In genomic region chr10:14399641-14400040, GRCh38 we compare ENCODE assay signal across 22 cellular contexts.
DNase-seq lines count a peak whose midpoint lies in the region; ATAC-seq, FAIRE-seq and TF ChIP-seq lines count a peak whose summit lies in the region.
"Had no signal": no experiment of that assay in that cellular context is flagged by ENCODE, and none has a peak within 500 bp of the region (broad histone marks: within the 10 kb centered on the region; RNA-seq: fewer than 3 reads in every experiment).

No MANE protein-coding gene starts in this region.

- H3K9me3 ChIP-seq in neural progenitor cell (ENCODE audit: low read depth) (no peaks in the 10 kb centered on the region), SK-N-SH (no peaks in the 10 kb centered on the region)

- in situ Hi-C loops in brain microvascular endothelial cell (cut with HindIII; ENCODE audit: low pct_ligation_motif_present, low sequenced_read_pairs) = no loop called here

- no peaks in the 10 kb centered on the region for H3K36me3 ChIP-seq in brain microvascular endothelial cell (replicated peaks)
- no peaks in the 10 kb centered on the region for H3K36me3 ChIP-seq in neural progenitor cell
- no peaks in the 10 kb centered on the region for H3K36me3 ChIP-seq in SK-N-SH (replicated peaks in 1 of 2; ENCODE audit: control insufficient read depth in 1 of 2, insufficient read depth in 2 of 2, low read length in 1 of 2)

- H3F3A ChIP-seq in neural progenitor cell (ENCODE audit: low read depth) (no peaks in the 10 kb centered on the region), SK-N-SH (replicated peaks; ENCODE audit: insufficient read depth) (peaks cover 8% of the 10 kb centered on the region)

- peaks cover 7% of the 10 kb centered on the region for H3K9me3 Mint-ChIP-seq in neural progenitor cell
- H3K9me3 Mint-ChIP-seq in activated CD4-positive, alpha-beta memory T cell treated with anti-CD3 and anti-CD28 coated beads for 36 hours = peaks cover under 1% of the 10 kb centered on the region

- H3K4me2 ChIP-seq in neural progenitor cell (no peak overlapping the region), SK-N-SH (no peak overlapping the region)
- H3K4me2 ChIP-seq: KMS-11 had no signal

- no peaks in the 10 kb centered on the region for H3K36me3 Mint-ChIP-seq in neural progenitor cell
- H3K36me3 Mint-ChIP-seq in activated CD4-positive, alpha-beta memory T cell treated with anti-CD3 and anti-CD28 coated beads for 36 hours = no peaks in the 10 kb centered on the region
- H3K36me3 Mint-ChIP-seq: CD4-positive, CD25-positive, alpha-beta regulatory T cell had no signal

- intact Hi-C loops in activated CD4-positive, alpha-beta memory T cell treated with anti-CD3 and anti-CD28 coated beads for 36 hours (cut with micrococcal nuclease) = no loop called here

- TF ChIP-seq EP300 in SK-N-SH (IDR thresholded peaks at IDR 0.05; ENCODE audit: borderline replicate concordance in 1 of 2, low read depth in 1 of 2, low read length in 1 of 2) = no peak

- DNase-seq in A172 (ENCODE audit: low spot score) (peak; percentile 57), brain microvascular endothelial cell (no peak), neural progenitor cell (ENCODE audit: low spot score) (no peak), SK-N-SH (no peak)
- DNase-seq in activated CD4-positive, alpha-beta memory T cell treated with anti-CD3 and anti-CD28 coated beads for 36 hours = no peak
- no peak for DNase-seq in activated CD4-positive, alpha-beta T cell treated with anti-CD3 and anti-CD28 coated beads, Interleukin-2, amount 50 U/mL, for 4 hours
- DNase-seq: AML-193; Calu3; CD4-positive, CD25-positive, alpha-beta regulatory T cell; DMS79; GOT3; HFFc6; MM.1S; NCI-H1105; NCI-H1694 treated with DMSO at 0.1 percent for 48 hours; NCI-H446; NCI-H774; SHP77 had no signal

- POLR2A ChIA-PET in SK-N-SH (lab: Yijun Ruan, JAX) = no interaction called here
- POLR2A ChIA-PET in activated CD4-positive, alpha-beta memory T cell treated with anti-CD3 and anti-CD28 coated beads for 36 hours (lab: Charles Lee) = no interaction called here

- H3K79me2 ChIP-seq in neural progenitor cell (ENCODE audit: low read depth) = no peaks in the 10 kb centered on the region
- H3K79me2 ChIP-seq in SK-N-SH (ENCODE audit: insufficient read depth) = no peaks in the 10 kb centered on the region

- no peak overlapping the region for H2AFZ ChIP-seq in neural progenitor cell (replicated peaks)
- H2AFZ ChIP-seq in SK-N-SH (ENCODE audit: low read depth) = no peak overlapping the region

- H3K27ac ChIP-seq in brain microvascular endothelial cell = peak overlapping the region; percentile 22
- H3K27ac ChIP-seq in neural progenitor cell = no peak overlapping the region
- H3K27ac ChIP-seq in SK-N-SH (ENCODE audit: low read depth in 2 of 2, low read length in 1 of 2) = no peak overlapping the region
- H3K27ac ChIP-seq: KMS-11 had no signal

- peak overlapping the region; percentile 47 for H3K27ac Mint-ChIP-seq in neural progenitor cell
- H3K27ac Mint-ChIP-seq in activated CD4-positive, alpha-beta memory T cell treated with anti-CD3 and anti-CD28 coated beads for 36 hours = no peak overlapping the region
- H3K27ac Mint-ChIP-seq: CD4-positive, CD25-positive, alpha-beta regulatory T cell; HFFc6 had no signal

- TF ChIP-seq CTCF in brain microvascular endothelial cell (IDR thresholded peaks at IDR 0.05; ENCODE audit: low read depth, low read length, missing control alignments) (no peak), neural progenitor cell (IDR thresholded peaks at IDR 0.05) (no peak), SK-N-SH (IDR thresholded peaks at IDR 0.05) (no peak)

- no peak overlapping the region for H3K4me3 Mint-ChIP-seq in neural progenitor cell
- H3K4me3 Mint-ChIP-seq in activated CD4-positive, alpha-beta memory T cell treated with anti-CD3 and anti-CD28 coated beads for 36 hours = no peak overlapping the region
- H3K4me3 Mint-ChIP-seq: HFFc6 had no signal

- H4K20me1 ChIP-seq in neural progenitor cell (ENCODE audit: low read depth) (no peaks in the 10 kb centered on the region), SK-N-SH (ENCODE audit: insufficient read depth) (no peaks in the 10 kb centered on the region)

- H3K27me3 Mint-ChIP-seq in neural progenitor cell (ENCODE audit: insufficient read depth, low read depth) = peaks cover 9% of the 10 kb centered on the region
- peaks cover 12% of the 10 kb centered on the region for H3K27me3 Mint-ChIP-seq in activated CD4-positive, alpha-beta memory T cell treated with anti-CD3 and anti-CD28 coated beads for 36 hours

- H3K27me3 ChIP-seq in brain microvascular endothelial cell (replicated peaks) (no peaks in the 10 kb centered on the region), neural progenitor cell (no peaks in the 10 kb centered on the region), SK-N-SH (ENCODE audit: insufficient read depth) (no peaks in the 10 kb centered on the region)

- H3K4me1 ChIP-seq in neural progenitor cell = no peaks in the 10 kb centered on the region
- H3K4me1 ChIP-seq in SK-N-SH (ENCODE audit: control insufficient read depth in 1 of 2, insufficient read depth in 2 of 2, low read depth in 1 of 2, low read length in 1 of 2) = peaks cover 11 to 16% of the 10 kb centered on the region in 2 experiments; a peak in 2 of 4 replicates

- 23% methylated on average over 3 of the region's 3 CpGs for WGBS in SK-N-SH (ENCODE audit: low lambda C conversion rate)

- H3K4me1 Mint-ChIP-seq in neural progenitor cell = peaks cover 24% of the 10 kb centered on the region
- no peaks in the 10 kb centered on the region for H3K4me1 Mint-ChIP-seq in activated CD4-positive, alpha-beta memory T cell treated with anti-CD3 and anti-CD28 coated beads for 36 hours (ENCODE audit: low read depth)
- H3K4me1 Mint-ChIP-seq: CD4-positive, CD25-positive, alpha-beta regulatory T cell had no signal

- CTCF ChIA-PET in SK-N-SH (lab: Yijun Ruan, JAX) = interaction anchor here (0.7 to 1.7 kb wide), 4 partner anchors 14 to 707 kb away, joined by 3 to 5 read pairs (median 3); no protein-coding TSS in a partner anchor
- CTCF ChIA-PET in activated CD4-positive, alpha-beta memory T cell treated with anti-CD3 and anti-CD28 coated beads for 36 hours (lab: Charles Lee) = interaction anchor here (1.1 kb wide), 1 partner anchor 16 kb away, joined by 3 read pairs; no protein-coding TSS in a partner anchor

- H3K9ac ChIP-seq in neural progenitor cell = no peak overlapping the region
- H3K9ac ChIP-seq in SK-N-SH = no peak overlapping the region
- H3K9ac ChIP-seq: KMS-11 had no signal

- ATAC-seq in HG03108 (IDR thresholded peaks at IDR 0.05; ENCODE audit: unreplicated experiment) = no peak

- TF ChIP-seq RAD21 in SK-N-SH (IDR thresholded peaks at IDR 0.05; ENCODE audit: low read length) = no peak

- no peak overlapping the region for H3K4me3 ChIP-seq in brain microvascular endothelial cell (ENCODE audit: low read depth, low read length)
- no peak overlapping the region for H3K4me3 ChIP-seq in neural progenitor cell
- no peak overlapping the region for H3K4me3 ChIP-seq in SK-N-SH (ENCODE audit: low read depth in 2 of 2, low read length in 1 of 2)

- FAIRE-seq in G401.6 (lab: Jason Lieb, UNC) = peak; percentile 70
- FAIRE-seq: A204.1 had no signal

- H3K9me2 ChIP-seq in SK-N-SH = no peaks in the 10 kb centered on the region

TF ChIP-seq in SK-N-SH, 30 proteins besides CTCF, POLR2A, EP300 and RAD21:
- TF ChIP-seq MEF2A (IDR thresholded peaks at IDR 0.05; ENCODE audit: borderline replicate concordance, low read depth) (no peak), FOXM1 (IDR thresholded peaks at IDR 0.05; ENCODE audit: low read depth) (no peak), NFIC (IDR thresholded peaks at IDR 0.05; ENCODE audit: borderline replicate concordance) (no peak), FOSL2 (IDR thresholded peaks at IDR 0.05; ENCODE audit: borderline replicate concordance, low read depth) (no peak)
